In genomic region chr4:43351970-43352806, GRCh38 we compare ENCODE assay signal across 19 cellular contexts.
DNase-seq lines count a peak whose midpoint lies in the region; ATAC-seq and TF ChIP-seq lines count a peak whose summit lies in the region.
"Had no signal": no experiment of that assay in that cellular context is flagged by ENCODE, and none has a peak within 500 bp of the region (broad histone marks: within the 10 kb centered on the region; RNA-seq: fewer than 3 reads in every experiment).

No MANE protein-coding gene starts in this region.

- ATAC-seq in PC-3 (peak; percentile 84), HG02938 (IDR thresholded peaks at IDR 0.05; ENCODE audit: unreplicated experiment) (no peak)
- ATAC-seq in effector memory CD8-positive, alpha-beta T cell (replicated peaks): no peak

- H3K9me3 ChIP-seq in OCI-LY3 (ENCODE audit: insufficient read depth, low read length) (no peaks in the 10 kb centered on the region), PC-3 (ENCODE audit: low read length) (no peaks in the 10 kb centered on the region)
- H3K9me3 ChIP-seq: BE2C had no signal

- TF ChIP-seq CTCF in OCI-LY3 (IDR thresholded peaks at IDR 0.05; ENCODE audit: low read depth, low read length) (no peak), PC-3 (conservative IDR thresholded peaks at IDR 0.05; ENCODE audit: low read depth, low read length) (no peak), fibroblast of mammary gland (conservative IDR thresholded peaks at IDR 0.05; ENCODE audit: control insufficient read depth, insufficient read depth, low read depth, low read length) (no peak)

- H3K9ac ChIP-seq in OCI-LY3 (ENCODE audit: low read length) (no peak overlapping the region), PC-3 (ENCODE audit: low read length) (no peak overlapping the region)
- H3K9ac ChIP-seq: GM23248 had no signal

- H3K4me2 ChIP-seq in OCI-LY3 (ENCODE audit: low read length) (no peak overlapping the region), PC-3 (ENCODE audit: low read length) (no peak overlapping the region)

- H4K20me1 ChIP-seq in OCI-LY3 (ENCODE audit: insufficient read depth, low read length) (no peaks in the 10 kb centered on the region), PC-3 (ENCODE audit: low read length) (no peaks in the 10 kb centered on the region)

- DNase-seq in PC-3 (peak; percentile 71), fibroblast of mammary gland (ENCODE audit: low read depth) (peak; percentile 30), skeletal muscle cell (ENCODE audit: low read depth) (peak; percentile 18), globus pallidus (ENCODE audit: low spot score) (no peak)
- DNase-seq in effector memory CD8-positive, alpha-beta T cell: no peak
- DNase-seq: ACHN; BE2C; CD4-positive, CD25-positive, alpha-beta regulatory T cell; CD8-positive, alpha-beta memory T cell; COR-L47; DMS 273 treated with DMSO at 0.1 percent for 48 hours; DMS79; GDM1; GM23248; HCEC 1CT; IMR-90 had no signal

- no peak overlapping the region for H3K27ac Mint-ChIP-seq in effector memory CD8-positive, alpha-beta T cell
- H3K27ac Mint-ChIP-seq: CD4-positive, CD25-positive, alpha-beta regulatory T cell; CD8-positive, alpha-beta memory T cell had no signal

- H3K4me1 ChIP-seq in OCI-LY3 (ENCODE audit: low read length) (no peaks in the 10 kb centered on the region), PC-3 (ENCODE audit: insufficient read depth, low read length) (peaks cover 27% of the 10 kb centered on the region)
- H3K4me1 ChIP-seq: BE2C had no signal

- H3K36me3 Mint-ChIP-seq in effector memory CD8-positive, alpha-beta T cell (ENCODE audit: insufficient read depth): no peaks in the 10 kb centered on the region
- H3K36me3 Mint-ChIP-seq: CD4-positive, CD25-positive, alpha-beta regulatory T cell; CD8-positive, alpha-beta memory T cell had no signal

- H3K9me2 ChIP-seq in PC-3 (replicated peaks; ENCODE audit: low read length): no peaks in the 10 kb centered on the region

- POLR2A ChIA-PET in PC-3 (lab: Charles Lee; ENCODE audit: unreplicated experiment): no interaction called here

- H2AFZ ChIP-seq in OCI-LY3 (ENCODE audit: low read depth, low read length) (0 out of 2 replicates have a peak overlapping the region, but pooled peaks have one; percentile 30), PC-3 (ENCODE audit: low read length) (no peak overlapping the region)
- H2AFZ ChIP-seq: GM23248 had no signal

- H3K9me3 Mint-ChIP-seq in effector memory CD8-positive, alpha-beta T cell: peaks cover 5 to 17% of the 10 kb centered on the region in 2 donors

- H3K4me3 ChIP-seq in OCI-LY3 (ENCODE audit: low read length): no peak overlapping the region
- H3K4me3 ChIP-seq in PC-3 (ENCODE audit: low read length): no peak overlapping the region
- H3K4me3 ChIP-seq in fibroblast of mammary gland (ENCODE audit: control insufficient read depth, low read depth, low read length): no peak overlapping the region
- no peak overlapping the region for H3K4me3 ChIP-seq in skeletal muscle cell (ENCODE audit: low read depth, low read length)
- H3K4me3 ChIP-seq: GM23248 had no signal

- H3K4me3 Mint-ChIP-seq in effector memory CD8-positive, alpha-beta T cell: no peak overlapping the region
- H3K4me3 Mint-ChIP-seq: CD4-positive, CD25-positive, alpha-beta regulatory T cell; CD8-positive, alpha-beta memory T cell had no signal

- H3K27ac ChIP-seq in OCI-LY3 (ENCODE audit: low read length) (no peak overlapping the region), PC-3 (ENCODE audit: low read length) (peak overlapping the region; percentile 36)
- H3K27ac ChIP-seq: GM23248, HL-60 had no signal

- no peaks in the 10 kb centered on the region for H3K4me1 Mint-ChIP-seq in effector memory CD8-positive, alpha-beta T cell (ENCODE audit: low read depth in 2 of 2)
- H3K4me1 Mint-ChIP-seq: CD4-positive, CD25-positive, alpha-beta regulatory T cell; CD8-positive, alpha-beta memory T cell had no signal

- CTCF ChIA-PET in PC-3 (lab: Charles Lee): no interaction called here

- H3K36me3 ChIP-seq in OCI-LY3 (replicated peaks; ENCODE audit: low read depth, low read length) (no peaks in the 10 kb centered on the region), PC-3 (ENCODE audit: low read depth, low read length) (no peaks in the 10 kb centered on the region)
- H3K36me3 ChIP-seq: BE2C had no signal

- intact Hi-C loops in PC-3 (cut with micrococcal nuclease): loop anchor here (2.0 to 10.0 kb wide), 2 partner anchors 21 to 103 kb away; no protein-coding TSS in a partner anchor

- BruUV-seq in PC-3 (replicated peaks; lab: Mats Ljungman, UMichigan): no TSS peak

- H3K79me2 ChIP-seq in OCI-LY3 (ENCODE audit: low read length) (no peaks in the 10 kb centered on the region), PC-3 (ENCODE audit: low read length) (no peaks in the 10 kb centered on the region)

- H3K27me3 ChIP-seq in OCI-LY3 (ENCODE audit: low read depth, low read length): no peaks in the 10 kb centered on the region
- no peaks in the 10 kb centered on the region for H3K27me3 ChIP-seq in PC-3 (ENCODE audit: low read length)
- H3K27me3 ChIP-seq: BE2C had no signal

- H3F3A ChIP-seq in PC-3 (ENCODE audit: low read length, unreplicated experiment): no peaks in the 10 kb centered on the region

- H3K27me3 Mint-ChIP-seq in effector memory CD8-positive, alpha-beta T cell: no peaks in the 10 kb centered on the region
- H3K27me3 Mint-ChIP-seq: CD4-positive, CD25-positive, alpha-beta regulatory T cell; CD8-positive, alpha-beta memory T cell had no signal

Comparison
In these comparisons a context has a peak if more than half of its experiments do, and no peak if none do; other contexts are left out.
1. DNase-seq: peak in PC-3 (single experiment), fibroblast of mammary gland (single experiment) and skeletal muscle cell (single experiment); none in globus pallidus (single experiment) and effector memory CD8-positive, alpha-beta T cell (0 of 3).